ENCODE assay signal across 12 cellular contexts in genomic region chr15:50798684-50799083, GRCh38. TPM values are rescaled to one million over a fixed set of nuclear protein-coding genes. Genes with fewer than 3 reads are reported as not detected.
DNase-seq lines count a peak whose midpoint lies in the region; ATAC-seq and TF ChIP-seq lines count a peak whose summit lies in the region.
"Had no signal": no experiment of that assay in that cellular context is flagged by ENCODE, and none has a peak within 500 bp of the region (broad histone marks: within the 10 kb centered on the region; RNA-seq: fewer than 3 reads in every experiment).

No MANE protein-coding gene starts in this region.

- H3K36me3 ChIP-seq in HCT116 (ENCODE audit: control insufficient read depth in 1 of 2, insufficient read depth in 2 of 2, low read length in 2 of 2), result no peaks in the 10 kb centered on the region
- H3K36me3 ChIP-seq in Peyer's patch, result no peaks in the 10 kb centered on the region
- H3K36me3 ChIP-seq in gastrocnemius medialis, result no peaks in the 10 kb centered on the region
- H3K36me3 ChIP-seq: suprapubic skin had no signal

- TF ChIP-seq RAD21 in HCT116 (IDR thresholded peaks at IDR 0.05; ENCODE audit: low read depth), result no peak

- no peak for DNase-seq in HCT116 (ENCODE audit: low read depth, low spot score)
- DNase-seq in Peyer's patch, result peak in 2 of 3 donors; percentile 63 to 74
- peak; percentile 75 for DNase-seq in epithelial cell of esophagus (ENCODE audit: low read depth)
- peak; percentile 72 to 89 for DNase-seq in gastrocnemius medialis
- no peak for DNase-seq in NCI-H1105 treated with DMSO at 0.1 percent for 48 hours (lab: John Stamatoyannopoulos, UW)
- DNase-seq in mesenteric fat pad (ENCODE audit: low spot score), result no peak
- no peak for DNase-seq in hypothalamus (lab: John Stamatoyannopoulos, UW)
- DNase-seq: activated T-cell treated with anti-CD3 and anti-CD28 coated beads for 4 hours, midbrain, SHP77 had no signal

- no peaks in the 10 kb centered on the region for H3K9me2 ChIP-seq in HCT116 (ENCODE audit: insufficient read depth)

- no TSS peak for BruUV-seq in HCT116 (replicated peaks; lab: Mats Ljungman, UMichigan)

- RAD21 ChIA-PET in HCT116 (lab: Charles Lee; ENCODE audit: low non-redundant PET in 1 of 2, low total read pairs in 2 of 2, uncharacterized antibody in 2 of 2, unreplicated experiment in 2 of 2), result no interaction called here

- H4K20me1 ChIP-seq in HCT116 (ENCODE audit: insufficient read depth), result no peaks in the 10 kb centered on the region

- H3K4me3 ChIP-seq in HCT116 (replicated peaks in 1 of 2; ENCODE audit: low read depth in 1 of 2, low read length in 2 of 2), result no peak overlapping the region
- no peak overlapping the region for H3K4me3 ChIP-seq in Peyer's patch
- H3K4me3 ChIP-seq in epithelial cell of esophagus (ENCODE audit: low read length), result no peak overlapping the region
- no peak overlapping the region for H3K4me3 ChIP-seq in gastrocnemius medialis
- H3K4me3 ChIP-seq: suprapubic skin had no signal

- H2AFZ ChIP-seq in HCT116 (ENCODE audit: low read depth, low read length, poor library complexity, severe bottlenecking), result no peak overlapping the region

- H3K27me3 ChIP-seq in HCT116 (ENCODE audit: insufficient read depth, low read length) (no peaks in the 10 kb centered on the region), Peyer's patch (no peaks in the 10 kb centered on the region), gastrocnemius medialis (no peaks in the 10 kb centered on the region)
- H3K27me3 ChIP-seq: suprapubic skin had no signal

- H3K79me2 ChIP-seq in HCT116 (ENCODE audit: insufficient read depth, low read length), result no peaks in the 10 kb centered on the region

- CTCF ChIA-PET in HCT116 (lab: Charles Lee), result no interaction called here

- TF ChIP-seq CTCF in HCT116 (IDR thresholded peaks at IDR 0.05 in 2 of 3, conservative IDR thresholded peaks at IDR 0.05 in 1 of 3; ENCODE audit: borderline replicate concordance in 1 of 3, insufficient read depth in 1 of 3, low read depth in 2 of 3, low read length in 2 of 3) (no peak), Peyer's patch (IDR thresholded peaks at IDR 0.05) (no peak), epithelial cell of esophagus (IDR thresholded peaks at IDR 0.05; ENCODE audit: insufficient read depth, low read depth, low read length, missing control alignments) (no peak), gastrocnemius medialis (IDR thresholded peaks at IDR 0.05 in 4 of 5, conservative IDR thresholded peaks at IDR 0.05 in 1 of 5) (no peak)

- H3K27ac ChIP-seq in HCT116 (ENCODE audit: low read depth, low read length) (no peak overlapping the region), Peyer's patch (peak overlapping the region in 3 of 4 donors; percentile 29 to 60 (median 56)), gastrocnemius medialis (peak overlapping the region; percentile 84 to 93 (median 86))
- H3K27ac ChIP-seq: suprapubic skin had no signal

- no peak for TF ChIP-seq POLR2A in HCT116 (IDR thresholded peaks at IDR 0.05; ENCODE audit: borderline replicate concordance, extremely low read depth, insufficient read depth, insufficient read length)
- TF ChIP-seq POLR2A in Peyer's patch (IDR thresholded peaks at IDR 0.05), result no peak
- TF ChIP-seq POLR2A in gastrocnemius medialis (IDR thresholded peaks at IDR 0.05), result peak in 1 of 2 donors; percentile 24

- intact Hi-C loops in HCT116 (cut with micrococcal nuclease) (no loop called here), gastrocnemius medialis (cut with DNase I; ENCODE audit: low total_unique reads) (no loop called here)

- H3K4me1 ChIP-seq in HCT116 (ENCODE audit: control insufficient read depth in 1 of 2, insufficient read depth in 2 of 2, low read length in 2 of 2) (peaks cover 4 to 11% of the 10 kb centered on the region in 2 experiments; a peak in 2 of 4 replicates), Peyer's patch (peaks cover 0 to 19% (median 0%) of the 10 kb centered on the region in 4 donors), gastrocnemius medialis (peaks cover 17 to 23% of the 10 kb centered on the region in 2 donors)

- H3K9ac ChIP-seq in HCT116 (ENCODE audit: low read length), result no peak overlapping the region

- ATAC-seq in HCT116, result no peak
- peak; percentile 96 to 99 for ATAC-seq in gastrocnemius medialis
- ATAC-seq in GM19023 (IDR thresholded peaks at IDR 0.05; ENCODE audit: unreplicated experiment), result no peak

- H3K4me2 ChIP-seq in HCT116 (ENCODE audit: low read length), result no peak overlapping the region; the same call in 1 of the 2 replicates

- H3K9me3 ChIP-seq in HCT116 (ENCODE audit: control insufficient read depth in 1 of 2, insufficient read depth in 1 of 2, low read depth in 1 of 2, low read length in 2 of 2) (no peaks in the 10 kb centered on the region), Peyer's patch (no peaks in the 10 kb centered on the region), gastrocnemius medialis (no peaks in the 10 kb centered on the region)
- H3K9me3 ChIP-seq: suprapubic skin had no signal

- POLR2A ChIA-PET in HCT116 (lab: Charles Lee), result no interaction called here

- in situ Hi-C loops in gastrocnemius medialis (cut with MboI; ENCODE audit: low sequenced_read_pairs in 4 of 4), result no loop called here

TF ChIP-seq in HCT116, 20 proteins besides CTCF, POLR2A, EP300 and RAD21:
- TF ChIP-seq SP1 (IDR thresholded peaks at IDR 0.05; ENCODE audit: low read depth) (no peak), FOSL1 (IDR thresholded peaks at IDR 0.05; ENCODE audit: low read depth) (0 out of 2 replicates have a peak, but pooled peaks have one; percentile 10)

RNA-seq across cellular contexts. Expression of gene SPPL2A, which starts 33.2 kb away (rescaled TPM):
- 61.0 TPM for total RNA-seq in HCT116 (2021; ENCODE audit: unreplicated experiment)
- 22.8 and 30.6 TPM in 2 replicates for polyA plus RNA-seq in HCT116 (2012)
- 100 to 1,000 TPM in 3 of 4 donors, 10 to 100 TPM in 1; 47.0 to 425 (median 332) TPM for total RNA-seq in Peyer's patch
- 100 to 1,000 TPM; 577 to 774 (median 620) TPM for total RNA-seq in gastrocnemius medialis
- 123 TPM for total RNA-seq in mesenteric fat pad

Comparison
In these comparisons a context has a peak if more than half of its experiments do, and no peak if none do; other contexts are left out.
1. ATAC-seq: peak in gastrocnemius medialis (2 of 2); none in HCT116 (single experiment) and GM19023 (single experiment).
2. DNase-seq: peak in Peyer's patch (2 of 3), epithelial cell of esophagus (single experiment) and gastrocnemius medialis (2 of 2); none in HCT116 (single experiment), NCI-H1105 treated with DMSO at 0.1 percent for 48 hours (single experiment), mesenteric fat pad (single experiment) and hypothalamus (0 of 51).